ENCODE assay signal across 31 cellular contexts in the genomic region with DNA sequence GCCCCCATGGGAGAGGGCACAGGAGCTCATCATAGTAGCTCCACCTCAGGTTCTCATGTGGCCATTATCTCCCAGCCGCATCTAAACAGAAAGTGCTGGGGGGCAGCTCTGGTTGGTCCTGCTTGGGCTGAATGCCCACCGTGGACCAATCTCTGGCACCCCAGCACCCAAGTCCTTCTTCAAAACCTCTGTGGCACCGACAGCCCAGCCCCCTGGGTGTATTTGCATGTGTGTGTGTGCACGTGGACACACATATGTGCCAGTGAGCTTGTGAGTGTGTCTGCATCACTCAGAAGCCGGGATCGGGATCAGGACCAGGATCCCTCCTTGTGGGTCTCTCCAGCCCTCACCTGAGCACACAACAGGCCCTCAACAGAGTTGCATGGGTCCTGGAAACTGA.
"Had no signal": no experiment of that assay in that cellular context is flagged by ENCODE, and none has a peak within 500 bp of the region (broad histone marks: within the 10 kb centered on the region; RNA-seq: fewer than 3 reads in every experiment).

No MANE protein-coding gene starts in this region.

- H3K4me2 ChIP-seq: hepatocyte had no signal

- H3K4me3 Mint-ChIP-seq: activated CD4-positive, alpha-beta memory T cell treated with anti-CD3 and anti-CD28 coated beads, Interleukin-2, amount 10 ng/mL, durations not matched to agents 7 days and 5 days; activated CD4-positive, alpha-beta T cell treated with anti-CD3 and anti-CD28 coated beads, Interleukin-2, amount 10 ng/mL, durations not matched to agents 24 days and 14 days; activated CD8-positive, alpha-beta memory T cell treated with anti-CD3 and anti-CD28 coated beads, Interleukin-2, amount 10 ng/mL, durations not matched to agents 7 days and 5 days; activated T-cell treated with anti-CD3 and anti-CD28 coated beads, Interleukin-2, amount 50 U/mL, for 72 hours; brain; effector memory CD8-positive, alpha-beta T cell; mesothelial cell of epicardium; naive B cell; nephron progenitor cell; stimulated activated naive CD8-positive, alpha-beta T cell treated with anti-CD3 and anti-CD28 coated beads, Interleukin-15, Interleukin-2, amounts not matched to agents 100 ng/mL and 50 ng/mL, for 24 hours; T-cell had no signal

- H3K79me2 ChIP-seq: hepatocyte had no signal

- H3K36me3 ChIP-seq: ascending aorta, cardiac muscle cell, gastrocnemius medialis, pancreas, thoracic aorta, WERI-Rb-1 had no signal

- H3K27me3 ChIP-seq: ascending aorta, cardiac muscle cell, hepatocyte, pancreas had no signal

- H3K4me3 ChIP-seq: ascending aorta, cardiac muscle cell, coronary artery, gastrocnemius medialis, hepatocyte, pancreas, psoas muscle, thoracic aorta had no signal

- H3K27ac ChIP-seq: ascending aorta, cardiac muscle cell, coronary artery, gastrocnemius medialis, hepatocyte, pancreas, psoas muscle, thoracic aorta, WERI-Rb-1 had no signal

- ATAC-seq: activated CD4-positive, CD25-positive, alpha-beta regulatory T cell treated with anti-CD3 and anti-CD28 coated beads, Interleukin-2, amount 50 U/mL, for 24 hours; activated CD8-positive, alpha-beta memory T cell treated with anti-CD3 and anti-CD28 coated beads, Interleukin-2, amount 10 ng/mL, durations not matched to agents 7 days and 5 days; activated naive CD4-positive, alpha-beta T cell treated with anti-CD3 and anti-CD28 coated beads, Interleukin-2, amount 50 U/mL, for 72 hours; effector memory CD8-positive, alpha-beta T cell; gastrocnemius medialis; left cardiac atrium; pancreas; psoas muscle had no signal

- H3K4me1 Mint-ChIP-seq: mesothelial cell of epicardium, T-cell had no signal

- H3K27me3 Mint-ChIP-seq: activated CD8-positive, alpha-beta memory T cell treated with anti-CD3 and anti-CD28 coated beads, Interleukin-2, amount 10 ng/mL, durations not matched to agents 7 days and 5 days; naive B cell; stimulated activated naive CD8-positive, alpha-beta T cell treated with anti-CD3 and anti-CD28 coated beads, Interleukin-15, Interleukin-2, amounts not matched to agents 100 ng/mL and 50 ng/mL, for 24 hours had no signal

- H3K36me3 Mint-ChIP-seq: activated naive CD4-positive, alpha-beta T cell treated with anti-CD3 and anti-CD28 coated beads, Interleukin-2, amount 50 U/mL, for 72 hours; brain; mesothelial cell of epicardium; T-cell had no signal

- H3K27ac Mint-ChIP-seq: activated CD4-positive, alpha-beta memory T cell treated with anti-CD3 and anti-CD28 coated beads, Interleukin-2, amount 10 ng/mL, durations not matched to agents 7 days and 5 days; activated CD4-positive, alpha-beta T cell treated with anti-CD3 and anti-CD28 coated beads, Interleukin-2, amount 10 ng/mL, durations not matched to agents 24 days and 14 days; activated CD8-positive, alpha-beta memory T cell treated with anti-CD3 and anti-CD28 coated beads, Interleukin-2, amount 10 ng/mL, durations not matched to agents 7 days and 5 days; activated naive CD4-positive, alpha-beta T cell treated with anti-CD3 and anti-CD28 coated beads, Interleukin-2, amount 50 U/mL, for 72 hours; activated T-cell treated with anti-CD3 and anti-CD28 coated beads, Interleukin-2, amount 50 U/mL, for 72 hours; brain; effector memory CD8-positive, alpha-beta T cell; mesothelial cell of epicardium; nephron progenitor cell; stimulated activated naive CD8-positive, alpha-beta T cell treated with anti-CD3 and anti-CD28 coated beads, Interleukin-15, Interleukin-2, amounts not matched to agents 100 ng/mL and 50 ng/mL, for 24 hours; T-cell had no signal

- H3K9me3 ChIP-seq: ascending aorta, gastrocnemius medialis, pancreas, psoas muscle, thoracic aorta had no signal

- H3K9me3 Mint-ChIP-seq: activated CD4-positive, alpha-beta memory T cell treated with anti-CD3 and anti-CD28 coated beads, Interleukin-2, amount 10 ng/mL, durations not matched to agents 7 days and 5 days; activated CD4-positive, alpha-beta T cell treated with anti-CD3 and anti-CD28 coated beads, Interleukin-2, amount 10 ng/mL, durations not matched to agents 24 days and 14 days; activated naive CD4-positive, alpha-beta T cell treated with anti-CD3 and anti-CD28 coated beads, Interleukin-2, amount 50 U/mL, for 72 hours; activated T-cell treated with anti-CD3 and anti-CD28 coated beads, Interleukin-2, amount 50 U/mL, for 72 hours; effector memory CD8-positive, alpha-beta T cell; mesothelial cell of epicardium; naive B cell; nephron progenitor cell; stimulated activated naive CD8-positive, alpha-beta T cell treated with anti-CD3 and anti-CD28 coated beads, Interleukin-15, Interleukin-2, amounts not matched to agents 100 ng/mL and 50 ng/mL, for 24 hours; T-cell had no signal

- H2AFZ ChIP-seq: hepatocyte had no signal

- H3K4me1 ChIP-seq: ascending aorta had no signal

- DNase-seq: activated CD4-positive, alpha-beta memory T cell treated with anti-CD3 and anti-CD28 coated beads, Interleukin-2, amount 10 ng/mL, durations not matched to agents 7 days and 5 days; activated CD4-positive, alpha-beta T cell treated with anti-CD3 and anti-CD28 coated beads, Interleukin-2, amount 10 ng/mL, durations not matched to agents 24 days and 14 days; activated CD8-positive, alpha-beta memory T cell treated with anti-CD3 and anti-CD28 coated beads, Interleukin-2, amount 10 ng/mL, durations not matched to agents 7 days and 5 days; activated naive CD4-positive, alpha-beta T cell; activated T-cell treated with anti-CD3 and anti-CD28 coated beads for 4 hours; activated T-cell treated with anti-CD3 and anti-CD28 coated beads, Interleukin-2, amount 50 U/mL, for 72 hours; effector memory CD8-positive, alpha-beta T cell; gastrocnemius medialis; glutamatergic neuron; left cardiac atrium; mammary epithelial cell; naive B cell; nephron progenitor cell; psoas muscle; stimulated activated CD4-positive, alpha-beta T cell treated with anti-CD3 and anti-CD28 coated beads, Interleukin-15, amount 100 ng/mL, for 24 hours; stimulated activated CD4-positive, alpha-beta T cell treated with anti-CD3 and anti-CD28 coated beads, Interleukin-2, amount 100 ng/mL, for 24 hours; T-cell; T-helper 9 cell; trophoblast cell had no signal
